Comparison of ENCODE assay signal across 32 cellular contexts in the genomic region with DNA sequence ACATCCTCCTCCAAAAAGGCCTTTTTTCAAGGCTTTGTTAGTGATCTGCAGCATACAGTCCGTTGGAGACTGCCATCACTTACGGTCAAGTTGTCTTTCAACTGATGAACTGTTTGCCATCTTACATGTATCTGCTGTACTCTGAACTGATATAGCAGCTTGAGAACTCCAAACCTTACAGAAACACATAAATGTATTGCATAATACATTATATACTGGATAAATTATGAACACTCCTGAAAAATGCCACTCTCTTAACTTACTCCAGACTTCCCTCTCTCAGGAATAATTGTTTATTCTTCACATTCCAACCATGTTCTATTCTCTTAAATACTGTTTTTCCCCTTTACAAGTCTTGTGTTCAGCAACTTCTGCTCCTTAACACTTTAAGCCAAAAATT. TPM values are rescaled to one million over a fixed set of nuclear protein-coding genes. Genes with fewer than 3 reads are reported as not detected.
"Had no signal": no experiment of that assay in that cellular context is flagged by ENCODE, and none has a peak within 500 bp of the region (broad histone marks: within the 10 kb centered on the region; RNA-seq: fewer than 3 reads in every experiment).

No MANE protein-coding gene starts in this region.

- H3K4me1 ChIP-seq: pancreas, psoas muscle, spleen, suprapubic skin, testis, tibial artery, transverse colon, upper lobe of right lung, uterus had no signal

- H3K27me3 ChIP-seq: neutrophil, spleen, suprapubic skin, testis, tibial artery, transverse colon, upper lobe of right lung, uterus had no signal

- ATAC-seq: naive thymus-derived CD8-positive, alpha-beta T cell; natural killer cell treated with Interleukin-12 subunit alpha and Interleukin-12 subunit beta and Interleukin-15 and Interleukin-18, amount 100 ng/mL, for 72 hours; pancreas; psoas muscle; right cardiac atrium; sciatic nerve; stimulated activated memory B cell treated with anti-CD40 and anti-IgM and Interleukin-4, amounts not matched to agents 10 μg/mL and 1 μg/mL and 100 μg/mL, for 72 hours; stimulated activated naive CD8-positive, alpha-beta T cell treated with anti-CD3 and anti-CD28 coated beads, Interleukin-15, amount 100 ng/mL, for 72 hours; stimulated activated naive CD8-positive, alpha-beta T cell treated with anti-CD3 and anti-CD28 coated beads, Interleukin-15, Interleukin-2, amounts not matched to agents 100 U/mL and 50 U/mL, for 24 hours; upper lobe of right lung had no signal

- H3K9me3 ChIP-seq: neutrophil, pancreas, psoas muscle, spleen, suprapubic skin, testis, tibial artery, transverse colon, upper lobe of right lung, uterus had no signal

- H3K27ac ChIP-seq: neutrophil, pancreas, psoas muscle, skin epidermis, spleen, suprapubic skin, testis, tibial artery, transverse colon, upper lobe of right lung, uterus had no signal

- H3K4me3 ChIP-seq: pancreas, psoas muscle, skin epidermis, smooth muscle cell, spleen, suprapubic skin, testis, tibial artery, transverse colon, upper lobe of right lung, uterus had no signal

- FAIRE-seq: pancreas had no signal

- H3K36me3 ChIP-seq: neutrophil, pancreas, spleen, suprapubic skin, tibial artery, transverse colon, upper lobe of right lung, uterus had no signal

- DNase-seq: naive thymus-derived CD8-positive, alpha-beta T cell; nephron progenitor cell; nucleus accumbens; pancreas; psoas muscle; right cardiac atrium; spleen; stimulated activated CD4-positive, alpha-beta T cell treated with anti-CD3 and anti-CD28 coated beads, Interleukin-12 subunit alpha, Interleukin-12 subunit beta, amount 100 ng/mL, for 4 hours; stimulated activated CD4-positive, alpha-beta T cell treated with anti-CD3 and anti-CD28 coated beads, Interleukin-1b, Interleukin-23, amount 100 ng/mL, for 48 hours; stimulated activated CD4-positive, alpha-beta T cell treated with anti-CD3 and anti-CD28 coated beads, Interleukin-4, amount 100 ng/mL, for 1 hour; stimulated activated CD4-positive, alpha-beta T cell treated with anti-CD3 and anti-CD28 coated beads, Interleukin-4, amount 100 ng/mL, for 4 hours; stimulated activated CD8-positive, alpha-beta memory T cell treated with anti-CD3 and anti-CD28 coated beads, Interleukin-4, amount 100 ng/mL, for 48 hours; stimulated activated naive CD4-positive, alpha-beta T cell; stimulated activated naive CD8-positive, alpha-beta T cell treated with anti-CD3 and anti-CD28 coated beads, Interleukin-15, amount 100 ng/mL, for 72 hours; stimulated activated naive CD8-positive, alpha-beta T cell treated with anti-CD3 and anti-CD28 coated beads, Interleukin-15, Interleukin-2, amounts not matched to agents 100 U/mL and 50 U/mL, for 24 hours; substantia nigra; testis; tibial artery; transverse colon; upper lobe of right lung; uterus had no signal

- H3K4me2 ChIP-seq: smooth muscle cell had no signal

RNA-seq across cellular contexts. Expression of a gene that starts 14.6 kb away (rescaled TPM):
- total RNA-seq: naive thymus-derived CD8-positive, alpha-beta T cell; natural killer cell treated with Interleukin-12 subunit alpha and Interleukin-12 subunit beta and Interleukin-15 and Interleukin-18, amount 100 ng/mL, for 72 hours; neural crest cell; omental fat pad; osteocyte; psoas muscle; renal cortical epithelial cell; smooth muscle cell; testis; upper lobe of right lung had no signal
- polyA plus RNA-seq: naive thymus-derived CD8-positive, alpha-beta T cell; pancreas; smooth muscle cell had no signal
